18 cellular contexts compared by ENCODE assay signal in genomic region chr17:49482144-49482817, GRCh38. TPM values are rescaled to one million over a fixed set of nuclear protein-coding genes. Genes with fewer than 3 reads are reported as not detected.
A peak's percentile ranks its signal among the peaks of the same experiment; 100 is the strongest.
DNase-seq lines count a peak whose midpoint lies in the region; ATAC-seq and TF ChIP-seq lines count a peak whose summit lies in the region.
"Had no signal": no experiment of that assay in that cellular context is flagged by ENCODE, and none has a peak within 500 bp of the region (broad histone marks: within the 10 kb centered on the region; RNA-seq: fewer than 3 reads in every experiment).

No MANE protein-coding gene starts in this region.

- H3K27me3 Mint-ChIP-seq in stimulated activated memory B cell treated with anti-CD40 and anti-IgM and Interleukin-4, amounts not matched to agents 10 μg/mL and 1 μg/mL and 100 μg/mL, for 72 hours = peaks cover 75% of the 10 kb centered on the region

- H3K4me3 ChIP-seq in AG10803 (ENCODE audit: low read length) = no peak overlapping the region
- no peak overlapping the region for H3K4me3 ChIP-seq in HL-60 (replicated peaks; ENCODE audit: insufficient read depth, low read length)
- H3K4me3 ChIP-seq: body of pancreas, left lung, SJCRH30 had no signal

- TF ChIP-seq CTCF in AG10803 (conservative IDR thresholded peaks at IDR 0.05; ENCODE audit: low read length) (no peak), HL-60 (IDR thresholded peaks at IDR 0.05; ENCODE audit: insufficient read depth, low read length) (no peak)

- H3K4me1 Mint-ChIP-seq in stimulated activated memory B cell treated with anti-CD40 and anti-IgM and Interleukin-4, amounts not matched to agents 10 μg/mL and 1 μg/mL and 100 μg/mL, for 72 hours = peaks cover 19% of the 10 kb centered on the region

- H3K36me3 Mint-ChIP-seq in stimulated activated memory B cell treated with anti-CD40 and anti-IgM and Interleukin-4, amounts not matched to agents 10 μg/mL and 1 μg/mL and 100 μg/mL, for 72 hours = no peaks in the 10 kb centered on the region
- H3K36me3 Mint-ChIP-seq: IgD-negative memory B cell had no signal

- DNase-seq in AG10803 (ENCODE audit: low read depth) = peak; percentile 10
- DNase-seq in HL-60 (ENCODE audit: low read depth in 1 of 2, low spot score in 1 of 2) = peak; percentile 7 to 28
- peak; percentile 43 for DNase-seq in amniotic epithelial cell (ENCODE audit: low read depth)
- peak; percentile 4 for DNase-seq in kidney glomerular epithelial cell (lab: John Stamatoyannopoulos, UW)
- no peak for DNase-seq in NCI-H1694 (lab: John Stamatoyannopoulos, UW)
- no peak for DNase-seq in HT-29 (ENCODE audit: low spot score)
- DNase-seq: activated CD4-positive, alpha-beta T cell treated with anti-CD3 and anti-CD28 coated beads for 4 hours; activated naive CD4-positive, alpha-beta T cell treated with anti-CD3 and anti-CD28 coated beads, Interleukin-2, amount 50 U/mL, for 16 hours; body of pancreas; left lung; NCI-H146; NCI-H446; SJCRH30; stimulated activated CD4-positive, alpha-beta T cell treated with anti-CD3 and anti-CD28 coated beads, Interleukin-15, amount 100 ng/mL, for 24 hours had no signal

- no peaks in the 10 kb centered on the region for H3K9me3 Mint-ChIP-seq in stimulated activated memory B cell treated with anti-CD40 and anti-IgM and Interleukin-4, amounts not matched to agents 10 μg/mL and 1 μg/mL and 100 μg/mL, for 72 hours
- H3K9me3 Mint-ChIP-seq: IgD-negative memory B cell had no signal

- no peak overlapping the region for H3K27ac Mint-ChIP-seq in stimulated activated memory B cell treated with anti-CD40 and anti-IgM and Interleukin-4, amounts not matched to agents 10 μg/mL and 1 μg/mL and 100 μg/mL, for 72 hours
- H3K27ac Mint-ChIP-seq: IgD-negative memory B cell, progenitor cell of endocrine pancreas had no signal

- no peak overlapping the region for H3K4me3 Mint-ChIP-seq in stimulated activated memory B cell treated with anti-CD40 and anti-IgM and Interleukin-4, amounts not matched to agents 10 μg/mL and 1 μg/mL and 100 μg/mL, for 72 hours
- H3K4me3 Mint-ChIP-seq: IgD-negative memory B cell had no signal

- no peak for TF ChIP-seq POLR2A in GM18505 (IDR thresholded peaks at IDR 0.05; ENCODE audit: borderline replicate concordance, extremely low read depth, insufficient read depth, insufficient read length)

- H3K27me3 ChIP-seq in HL-60 (ENCODE audit: insufficient read depth, poor library complexity, severe bottlenecking) = peaks cover 14% of the 10 kb centered on the region

- H3K27ac ChIP-seq in HL-60 (replicated peaks) = no peak overlapping the region
- H3K27ac ChIP-seq: body of pancreas, left lung, SJCRH30 had no signal

- ATAC-seq in stimulated activated memory B cell treated with anti-CD40 and anti-IgM and Interleukin-4, amounts not matched to agents 10 μg/mL and 1 μg/mL and 100 μg/mL, for 72 hours = no peak
- ATAC-seq in GM18505 (IDR thresholded peaks at IDR 0.05; ENCODE audit: unreplicated experiment) = no peak
- ATAC-seq: body of pancreas, left lung had no signal

RNA-seq across cellular contexts. Expression of gene NGFR, which starts 12.8 kb away (rescaled TPM):
- total RNA-seq in HT-29 (2014; rRNA removed; shearing (Covaris generic)) = 0.05 TPM in 1 of 2 replicates, not detected in the other

Comparison
In these comparisons a context has a peak if more than half of its experiments do, and no peak if none do; other contexts are left out.
1. DNase-seq: peak in AG10803 (single experiment), HL-60 (2 of 2), amniotic epithelial cell (single experiment) and kidney glomerular epithelial cell (single experiment); none in NCI-H1694 (single experiment) and HT-29 (single experiment).